Comparison of ENCODE assay signal across 8 cellular contexts in genomic region chr4:151014521-151015457, GRCh38. TPM values are rescaled to one million over a fixed set of nuclear protein-coding genes. Genes with fewer than 3 reads are reported as not detected.
DNase-seq lines count a peak whose midpoint lies in the region; ATAC-seq, FAIRE-seq and TF ChIP-seq lines count a peak whose summit lies in the region.

A gene with protein sequence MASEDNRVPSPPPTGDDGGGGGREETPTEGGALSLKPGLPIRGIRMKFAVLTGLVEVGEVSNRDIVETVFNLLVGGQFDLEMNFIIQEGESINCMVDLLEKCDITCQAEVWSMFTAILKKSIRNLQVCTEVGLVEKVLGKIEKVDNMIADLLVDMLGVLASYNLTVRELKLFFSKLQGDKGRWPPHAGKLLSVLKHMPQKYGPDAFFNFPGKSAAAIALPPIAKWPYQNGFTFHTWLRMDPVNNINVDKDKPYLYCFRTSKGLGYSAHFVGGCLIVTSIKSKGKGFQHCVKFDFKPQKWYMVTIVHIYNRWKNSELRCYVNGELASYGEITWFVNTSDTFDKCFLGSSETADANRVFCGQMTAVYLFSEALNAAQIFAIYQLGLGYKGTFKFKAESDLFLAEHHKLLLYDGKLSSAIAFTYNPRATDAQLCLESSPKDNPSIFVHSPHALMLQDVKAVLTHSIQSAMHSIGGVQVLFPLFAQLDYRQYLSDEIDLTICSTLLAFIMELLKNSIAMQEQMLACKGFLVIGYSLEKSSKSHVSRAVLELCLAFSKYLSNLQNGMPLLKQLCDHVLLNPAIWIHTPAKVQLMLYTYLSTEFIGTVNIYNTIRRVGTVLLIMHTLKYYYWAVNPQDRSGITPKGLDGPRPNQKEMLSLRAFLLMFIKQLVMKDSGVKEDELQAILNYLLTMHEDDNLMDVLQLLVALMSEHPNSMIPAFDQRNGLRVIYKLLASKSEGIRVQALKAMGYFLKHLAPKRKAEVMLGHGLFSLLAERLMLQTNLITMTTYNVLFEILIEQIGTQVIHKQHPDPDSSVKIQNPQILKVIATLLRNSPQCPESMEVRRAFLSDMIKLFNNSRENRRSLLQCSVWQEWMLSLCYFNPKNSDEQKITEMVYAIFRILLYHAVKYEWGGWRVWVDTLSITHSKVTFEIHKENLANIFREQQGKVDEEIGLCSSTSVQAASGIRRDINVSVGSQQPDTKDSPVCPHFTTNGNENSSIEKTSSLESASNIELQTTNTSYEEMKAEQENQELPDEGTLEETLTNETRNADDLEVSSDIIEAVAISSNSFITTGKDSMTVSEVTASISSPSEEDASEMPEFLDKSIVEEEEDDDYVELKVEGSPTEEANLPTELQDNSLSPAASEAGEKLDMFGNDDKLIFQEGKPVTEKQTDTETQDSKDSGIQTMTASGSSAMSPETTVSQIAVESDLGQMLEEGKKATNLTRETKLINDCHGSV (N-terminal part only) (minus strand): TSS chr4:151015284. CDS start chr4:151014642, 642 bp downstream.

- peak; percentile 78 for FAIRE-seq in GM12892 (lab: Jason Lieb, UNC)

- no peak for TF ChIP-seq POLR2A in GM12892 (IDR thresholded peaks at IDR 0.05; ENCODE audit: low read depth, low read length)

- H3K4me3 Mint-ChIP-seq in T-helper 17 cell: peak within 1 kb of the TSS; percentile 99

- intact Hi-C loops in psoas muscle (cut with DNase I): no loop called here

- peak within 1 kb of the TSS; percentile 92 to 93 for H3K27ac ChIP-seq in right atrium auricular region
- H3K27ac ChIP-seq in psoas muscle: peak within 1 kb of the TSS; percentile 86
- H3K27ac ChIP-seq in urinary bladder (ENCODE audit: low read depth): peak within 1 kb of the TSS; percentile 95

- WGBS in psoas muscle, 3 donors: 0% methylated on average over 35 to 37 of the region's 37 CpGs
- under 1% methylated on average over 37 of the region's 37 CpGs for WGBS in urinary bladder

- no peaks in the 10 kb centered on the region for H3K27me3 ChIP-seq in right atrium auricular region
- no peaks in the 10 kb centered on the region for H3K27me3 ChIP-seq in psoas muscle (ENCODE audit: insufficient read depth in 3 of 3, low read length in 2 of 3)

- H3K9me3 ChIP-seq in T-helper 17 cell (ENCODE audit: control insufficient read depth, low read length, poor library complexity, severe bottlenecking): no peaks in the 10 kb centered on the region
- no peaks in the 10 kb centered on the region for H3K9me3 ChIP-seq in right atrium auricular region
- no peaks in the 10 kb centered on the region for H3K9me3 ChIP-seq in psoas muscle

- no peaks in the 10 kb centered on the region for H3K36me3 Mint-ChIP-seq in T-helper 17 cell (ENCODE audit: low read depth)

- no peaks in the 10 kb centered on the region for H3K36me3 ChIP-seq in right atrium auricular region
- no peaks in the 10 kb centered on the region for H3K36me3 ChIP-seq in psoas muscle (ENCODE audit: insufficient read depth in 1 of 2, low read depth in 1 of 2)
- H3K36me3 ChIP-seq in urinary bladder (ENCODE audit: insufficient read depth): no peaks in the 10 kb centered on the region

- peak within 1 kb of the TSS; percentile 92 for H3K27ac Mint-ChIP-seq in T-helper 17 cell

- TF ChIP-seq CTCF in right atrium auricular region (IDR thresholded peaks at IDR 0.05) (no peak), psoas muscle (IDR thresholded peaks at IDR 0.05) (no peak)

- peaks cover 23% of the 10 kb centered on the region for H3K4me1 Mint-ChIP-seq in T-helper 17 cell

- H3K4me3 ChIP-seq in right atrium auricular region (peak within 1 kb of the TSS; percentile 93 to 98), psoas muscle (peak within 1 kb of the TSS; percentile 98), urinary bladder (ENCODE audit: low read depth, low read length) (peak within 1 kb of the TSS; percentile 83)

- peak; percentile 60 for DNase-seq in GM12892 (ENCODE audit: insufficient read length)
- peak; percentile 95 for DNase-seq in NCI-H146 (lab: John Stamatoyannopoulos, UW)
- DNase-seq in T-helper 17 cell: peak; percentile 68 to 79 (median 72)
- DNase-seq in amniotic epithelial cell (ENCODE audit: low read depth): peak; percentile 39
- DNase-seq in right atrium auricular region (ENCODE audit: low spot score): peak; percentile 68
- DNase-seq in psoas muscle: peak; percentile 51 to 72

- no peaks in the 10 kb centered on the region for H3K27me3 Mint-ChIP-seq in T-helper 17 cell

- H3K4me1 ChIP-seq in right atrium auricular region (peaks cover 0 to 13% of the 10 kb centered on the region in 2 donors), psoas muscle (peaks cover 26% of the 10 kb centered on the region), urinary bladder (ENCODE audit: insufficient read depth) (peaks cover 3% of the 10 kb centered on the region)

- ATAC-seq in HG02870 (IDR thresholded peaks at IDR 0.05; ENCODE audit: unreplicated experiment) (peak; percentile 70), T-helper 17 cell (peak; percentile 83), psoas muscle (peak; percentile 75 to 83 (median 76))

RNA-seq across cellular contexts. Expression of the gene that starts here (rescaled TPM):
- polyA plus RNA-seq in GM12892 (2012; ENCODE audit: missing spikeins): 33.9 TPM
- total RNA-seq in T-helper 17 cell (10 to 100 TPM; 76.3 to 86.9 TPM), right atrium auricular region (10 to 100 TPM; 20.8 to 37.7 TPM), psoas muscle (10 to 100 TPM in 1 of 4 donors, 1 to 10 TPM in 3; 6.4 to 10.6 (median 8.8) TPM), urinary bladder (92.0 TPM)
- polyA plus RNA-seq in psoas muscle (1 to 10 TPM; 2.9 to 4.2 (median 3.9) TPM), urinary bladder (11.6 TPM)

Comparison
In these comparisons a context has a peak if more than half of its experiments do, and no peak if none do; other contexts are left out.
1. Peak in every context shown above with its lines: DNase-seq, ATAC-seq, H3K4me3 ChIP-seq and H3K27ac ChIP-seq.
2. DNase-seq: peak in every context shown above with its lines; median percentile 95 in NCI-H146; 72 in T-helper 17 cell; 68 in right atrium auricular region; 62 in psoas muscle; 60 in GM12892; 39 in amniotic epithelial cell.